In the genomic region with DNA sequence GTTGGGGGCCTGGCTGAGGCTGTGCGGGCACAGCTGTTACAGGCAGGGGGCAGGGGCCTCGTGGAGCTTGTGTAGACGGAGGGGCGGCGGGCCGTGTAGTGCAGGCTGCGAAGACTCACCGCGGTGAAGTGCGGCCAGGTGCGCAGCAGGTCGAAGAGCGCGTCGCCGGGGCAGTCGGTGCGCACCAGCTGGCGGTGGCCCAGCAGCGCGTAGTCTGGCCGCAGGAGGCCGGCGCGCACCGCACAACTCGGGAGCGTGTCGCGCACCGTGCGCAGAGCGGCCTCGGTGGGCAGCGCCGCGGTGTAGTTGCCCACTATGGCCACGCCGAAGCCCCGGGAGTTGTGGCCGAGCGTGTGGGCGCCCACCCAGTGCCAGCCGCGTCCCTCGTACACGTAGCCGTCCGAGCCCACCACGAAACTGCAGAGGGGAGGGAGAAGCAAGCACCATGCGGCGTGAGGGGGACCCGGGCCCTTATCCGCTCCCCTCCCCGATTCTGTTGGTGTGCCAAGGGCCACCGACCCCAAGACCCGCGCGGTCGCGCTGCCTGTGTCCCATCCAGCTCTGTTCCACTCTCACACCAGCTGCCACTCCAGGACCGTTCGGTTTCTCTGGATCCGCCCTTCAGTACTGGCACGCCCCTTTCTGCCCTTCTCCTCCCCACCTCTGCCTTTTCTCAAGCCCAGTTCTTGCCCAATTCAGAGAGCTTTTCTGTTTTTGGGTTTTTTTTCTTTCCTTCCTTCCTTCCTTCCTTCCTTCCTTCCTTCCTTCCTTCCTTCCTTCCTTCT, we compare ENCODE assay signal across 9 cellular contexts. TPM values are rescaled to one million over a fixed set of nuclear protein-coding genes. Genes with fewer than 3 reads are reported as not detected.
A peak's percentile ranks its signal among the peaks of the same experiment; 100 is the strongest.
DNase-seq lines count a peak whose midpoint lies in the region; ATAC-seq, FAIRE-seq and TF ChIP-seq lines count a peak whose summit lies in the region.
"Had no signal": no experiment of that assay in that cellular context is flagged by ENCODE, and none has a peak within 500 bp of the region (broad histone marks: within the 10 kb centered on the region; RNA-seq: fewer than 3 reads in every experiment).

No MANE protein-coding gene starts in this region.

- H3K4me1 ChIP-seq in HUES64 (ENCODE audit: insufficient read depth, low read length), result no peaks in the 10 kb centered on the region
- H3K4me1 ChIP-seq in astrocyte (ENCODE audit: insufficient read depth, low read length), result peaks cover 7% of the 10 kb centered on the region
- peaks cover 0 to 7% of the 10 kb centered on the region in 2 donors for H3K4me1 ChIP-seq in lung (ENCODE audit: control insufficient read depth in 2 of 2, insufficient read depth in 2 of 2, low read length in 2 of 2)

- no peaks in the 10 kb centered on the region for H3K4me1 Mint-ChIP-seq in astrocyte (ENCODE audit: low read depth, unreplicated experiment)

- H2AFZ ChIP-seq in astrocyte (ENCODE audit: low read depth, low read length), result peak overlapping the region; percentile 47

- peak overlapping the region; percentile 24; the same call in 1 of the 2 replicates for H3K4me3 ChIP-seq in AG09309 (ENCODE audit: control insufficient read depth, low read depth, low read length)
- peak overlapping the region; percentile 43 for H3K4me3 ChIP-seq in HUES64 (ENCODE audit: low read length)
- no peak overlapping the region for H3K4me3 ChIP-seq in astrocyte (ENCODE audit: insufficient read depth, low read depth, low read length)
- peak overlapping the region; percentile 10 for H3K4me3 ChIP-seq in lung

- H3K27ac ChIP-seq in HUES64 (ENCODE audit: low read depth, low read length) (no peak overlapping the region), astrocyte (ENCODE audit: low read depth, low read length) (no peak overlapping the region), lung (ENCODE audit: low read depth in 1 of 2, low read length in 1 of 2) (no peak overlapping the region)

- H3K27me3 Mint-ChIP-seq in astrocyte (ENCODE audit: low read depth, unreplicated experiment), result peaks cover 45% of the 10 kb centered on the region

- H3K27me3 ChIP-seq in HUES64 (ENCODE audit: insufficient read depth, low read length), result peaks cover 31% of the 10 kb centered on the region
- H3K27me3 ChIP-seq in astrocyte (ENCODE audit: insufficient read depth, low read length), result peaks cover 13% of the 10 kb centered on the region
- H3K27me3 ChIP-seq in lung (ENCODE audit: control insufficient read depth, insufficient read depth), result peaks cover 4% of the 10 kb centered on the region

- no peak for FAIRE-seq in astrocyte (lab: Jason Lieb, UNC)

- WGBS in HUES64, result 53% methylated on average over 65 of the region's 65 CpGs
- WGBS in lung, 2 donors, result 2 to 5% methylated on average over 60 to 65 of the region's 65 CpGs

- DNase-seq in AG09309 (ENCODE audit: low read depth), result no peak
- DNase-seq in astrocyte (ENCODE audit: low read depth), result no peak
- no peak for DNase-seq in lung (ENCODE audit: low spot score)
- DNase-seq: NCI-H1092 had no signal

- peaks cover 18% of the 10 kb centered on the region for H3K9me3 ChIP-seq in HUES64 (ENCODE audit: insufficient read depth, low read depth, low read length)
- peaks cover 4% of the 10 kb centered on the region for H3K9me3 ChIP-seq in astrocyte (ENCODE audit: insufficient read depth, low read depth, low read length)
- peaks cover 0 to 3% of the 10 kb centered on the region in 2 donors for H3K9me3 ChIP-seq in lung (ENCODE audit: control insufficient read depth in 2 of 2, insufficient read depth in 1 of 2, low read length in 1 of 2)

- H3K36me3 ChIP-seq in HUES64 (ENCODE audit: insufficient read depth, low read length), result no peaks in the 10 kb centered on the region
- no peaks in the 10 kb centered on the region for H3K36me3 ChIP-seq in astrocyte (ENCODE audit: insufficient read depth, low read length)
- no peaks in the 10 kb centered on the region for H3K36me3 ChIP-seq in lung (ENCODE audit: control insufficient read depth in 2 of 2, insufficient read depth in 2 of 2, low read length in 2 of 2)

- no peak for TF ChIP-seq CTCF in AG09309 (IDR thresholded peaks at IDR 0.05; ENCODE audit: control insufficient read depth, insufficient read depth, low read depth, low read length, missing control alignments)
- TF ChIP-seq CTCF in astrocyte (IDR thresholded peaks at IDR 0.05; ENCODE audit: insufficient read depth, low read depth, low read length), result no peak
- TF ChIP-seq CTCF in lung (IDR thresholded peaks at IDR 0.05; ENCODE audit: control extremely low read depth, extremely low read depth), result no peak

- peaks cover 15% of the 10 kb centered on the region for H3K9me3 Mint-ChIP-seq in astrocyte (ENCODE audit: unreplicated experiment)

- no peak overlapping the region for H3K27ac Mint-ChIP-seq in astrocyte (ENCODE audit: unreplicated experiment)

- no peaks in the 10 kb centered on the region for H4K20me1 ChIP-seq in astrocyte (ENCODE audit: insufficient read depth, low read length)

- H3K9ac ChIP-seq in HUES64 (ENCODE audit: low read depth, low read length) (no peak overlapping the region; the same call in 1 of the 2 replicates), astrocyte (ENCODE audit: low read length) (no peak overlapping the region)

- no peaks in the 10 kb centered on the region for H3K36me3 Mint-ChIP-seq in astrocyte (ENCODE audit: low read depth, unreplicated experiment)

- peak overlapping the region; percentile 69 for H3K4me2 ChIP-seq in astrocyte (ENCODE audit: low read length)

- H3K79me2 ChIP-seq in astrocyte (ENCODE audit: insufficient read depth, low read length), result no peaks in the 10 kb centered on the region

- no peak overlapping the region for H3K4me3 Mint-ChIP-seq in astrocyte (ENCODE audit: unreplicated experiment)

- peak; percentile 34 for ATAC-seq in lung (ENCODE audit: insufficient read depth, low FRiP score)
- no peak for ATAC-seq in HG02763 (IDR thresholded peaks at IDR 0.05; ENCODE audit: unreplicated experiment)
- ATAC-seq in GM18511 (IDR thresholded peaks at IDR 0.05; ENCODE audit: unreplicated experiment), result no peak
- ATAC-seq in HG03135 (IDR thresholded peaks at IDR 0.05; ENCODE audit: unreplicated experiment), result no peak
- no peak for ATAC-seq in HG02981 (IDR thresholded peaks at IDR 0.05; ENCODE audit: unreplicated experiment)

RNA-seq across cellular contexts. Expression of gene RASAL3, which starts 5.4 kb away (rescaled TPM):
- polyA plus RNA-seq in HUES64 (2013, experiment 1 of 2), result not detected
- polyA plus RNA-seq in HUES64 (2013, experiment 2 of 2), result not detected
- total RNA-seq in astrocyte, result 0.14 TPM in 1 of 2 replicates, not detected in the other
- 10 to 100 TPM in 1 of 2 donors, 1 to 10 TPM in 1; 4.6 to 13.3 TPM for total RNA-seq in lung
- polyA plus RNA-seq in lung, result 10 to 100 TPM in 1 of 2 donors, 1 to 10 TPM in 1; 5.9 to 18.2 TPM

RNA-seq across cellular contexts. Expression of gene PGLYRP2, which starts 9.6 kb away (rescaled TPM):
- polyA plus RNA-seq in HUES64 (2013, experiment 1 of 2), result not detected
- not detected for polyA plus RNA-seq in HUES64 (2013, experiment 2 of 2)
- total RNA-seq in astrocyte (not detected in 2 replicates), lung (not detected)
- polyA plus RNA-seq in lung, result under 1 TPM in 1 of 2 donors, not detected in 1; 0.10 TPM

RNA-seq across cellular contexts. Expression of gene WIZ, which starts 19.9 kb away (rescaled TPM):
- 30.4 TPM for polyA plus RNA-seq in HUES64 (2013, experiment 1 of 2)
- 32.7 TPM for polyA plus RNA-seq in HUES64 (2013, experiment 2 of 2)
- 43.8 and 45.3 TPM in 2 replicates for total RNA-seq in astrocyte
- 10 to 100 TPM; 24.0 to 42.6 TPM for total RNA-seq in lung
- 10 to 100 TPM; 14.5 to 22.7 TPM for polyA plus RNA-seq in lung

RNA-seq across cellular contexts. Expression of gene CYP4F22, which starts 38.6 kb away (rescaled TPM):
- not detected for polyA plus RNA-seq in HUES64 (2013, experiment 1 of 2)
- polyA plus RNA-seq in HUES64 (2013, experiment 2 of 2), result not detected
- not detected in 2 replicates for total RNA-seq in astrocyte
- total RNA-seq in lung, result under 1 TPM in 1 of 2 donors, not detected in 1; 0.18 TPM
- polyA plus RNA-seq in lung, result under 1 TPM in 1 of 2 donors, not detected in 1; 0.07 TPM

RNA-seq across cellular contexts. Expression of gene AKAP8L, which starts 50.9 kb away (rescaled TPM):
- polyA plus RNA-seq in HUES64 (2013, experiment 1 of 2), result 58.4 TPM
- polyA plus RNA-seq in HUES64 (2013, experiment 2 of 2), result 70.2 TPM
- total RNA-seq in astrocyte (101 and 105 TPM in 2 replicates), lung (100 to 1,000 TPM in 1 of 2 donors, 10 to 100 TPM in 1; 84.1 to 118 TPM)
- polyA plus RNA-seq in lung, result 10 to 100 TPM; 52.5 to 76.2 TPM
